In genomic region chr15:98597666-98598065, GRCh38 we compare ENCODE assay signal across 22 cellular contexts. TPM values are rescaled to one million over a fixed set of nuclear protein-coding genes. Genes with fewer than 3 reads are reported as not detected.
DNase-seq lines count a peak whose midpoint lies in the region; ATAC-seq, FAIRE-seq and TF ChIP-seq lines count a peak whose summit lies in the region.
"Had no signal": no experiment of that assay in that cellular context is flagged by ENCODE, and none has a peak within 500 bp of the region (broad histone marks: within the 10 kb centered on the region; RNA-seq: fewer than 3 reads in every experiment).

No MANE protein-coding gene starts in this region.

- H3K9ac ChIP-seq in kidney (ENCODE audit: low read length in 2 of 2): no peak overlapping the region

- H3K9me3 Mint-ChIP-seq in activated naive CD4-positive, alpha-beta T cell treated with anti-CD3 and anti-CD28 coated beads, Interleukin-2, amount 10 ng/mL, durations not matched to agents 7 days and 5 days: no peaks in the 10 kb centered on the region
- H3K9me3 Mint-ChIP-seq in activated naive CD4-positive, alpha-beta T cell treated with anti-CD3 and anti-CD28 coated beads for 36 hours: no peaks in the 10 kb centered on the region
- H3K9me3 Mint-ChIP-seq: activated naive CD8-positive, alpha-beta T cell treated with anti-CD3 and anti-CD28 coated beads, Interleukin-2, amount 50 U/mL, for 24 hours; CD4-positive, alpha-beta T cell; stimulated activated naive B cell treated with anti-CD40 and anti-IgM and Interleukin-4, amounts not matched to agents 10 μg/mL and 1 μg/mL and 100 μg/mL, for 72 hours; T-helper 2 cell treated with Interferon-gamma antibody and Interleukin-4, amounts not matched to agents 5 μg/mL and 100 μg/mL, for 36 hours had no signal

- H3K4me3 ChIP-seq in kidney (ENCODE audit: low read length in 2 of 2): no peak overlapping the region
- H3K4me3 ChIP-seq: K562 had no signal

- no peaks in the 10 kb centered on the region for H3K9me3 ChIP-seq in kidney (ENCODE audit: control insufficient read depth in 1 of 2, low read length in 2 of 2)

- H3K36me3 Mint-ChIP-seq in activated naive CD4-positive, alpha-beta T cell treated with anti-CD3 and anti-CD28 coated beads, Interleukin-2, amount 10 ng/mL, durations not matched to agents 7 days and 5 days: no peaks in the 10 kb centered on the region
- H3K36me3 Mint-ChIP-seq in activated naive CD4-positive, alpha-beta T cell treated with anti-CD3 and anti-CD28 coated beads for 36 hours (ENCODE audit: low read depth): no peaks in the 10 kb centered on the region
- H3K36me3 Mint-ChIP-seq: stimulated activated naive B cell treated with anti-CD40 and anti-IgM and Interleukin-4, amounts not matched to agents 10 μg/mL and 1 μg/mL and 100 μg/mL, for 72 hours had no signal

- FAIRE-seq in kidney (lab: Jason Lieb, UNC): no peak
- FAIRE-seq: K562 had no signal

- no peaks in the 10 kb centered on the region for H3K36me3 ChIP-seq in kidney (ENCODE audit: control insufficient read depth in 1 of 2, insufficient read depth in 2 of 2, low read length in 2 of 2)

- H3K4me1 Mint-ChIP-seq in activated naive CD4-positive, alpha-beta T cell treated with anti-CD3 and anti-CD28 coated beads, Interleukin-2, amount 10 ng/mL, durations not matched to agents 7 days and 5 days: peaks cover 54% of the 10 kb centered on the region
- H3K4me1 Mint-ChIP-seq in activated naive CD4-positive, alpha-beta T cell treated with anti-CD3 and anti-CD28 coated beads for 36 hours (ENCODE audit: low read depth): peaks cover 20% of the 10 kb centered on the region

- intact Hi-C loops in activated naive CD4-positive, alpha-beta T cell treated with anti-CD3 and anti-CD28 coated beads for 36 hours (cut with micrococcal nuclease): no loop called here
- intact Hi-C loops in kidney (cut with DNase I): no loop called here

- TF ChIP-seq CTCF in kidney (IDR thresholded peaks at IDR 0.05; ENCODE audit: borderline replicate concordance, extremely low read depth, insufficient read depth): no peak

- peaks cover 12% of the 10 kb centered on the region for H3K27me3 Mint-ChIP-seq in activated naive CD4-positive, alpha-beta T cell treated with anti-CD3 and anti-CD28 coated beads, Interleukin-2, amount 10 ng/mL, durations not matched to agents 7 days and 5 days
- H3K27me3 Mint-ChIP-seq in activated naive CD4-positive, alpha-beta T cell treated with anti-CD3 and anti-CD28 coated beads for 36 hours (ENCODE audit: low read depth): no peaks in the 10 kb centered on the region
- H3K27me3 Mint-ChIP-seq: activated CD4-positive, alpha-beta T cell treated with anti-CD3 and anti-CD28 coated beads for 36 hours had no signal

- H3K4me3 Mint-ChIP-seq in activated naive CD4-positive, alpha-beta T cell treated with anti-CD3 and anti-CD28 coated beads, Interleukin-2, amount 10 ng/mL, durations not matched to agents 7 days and 5 days: no peak overlapping the region
- H3K4me3 Mint-ChIP-seq in activated naive CD4-positive, alpha-beta T cell treated with anti-CD3 and anti-CD28 coated beads for 36 hours: no peak overlapping the region
- H3K4me3 Mint-ChIP-seq: activated CD4-positive, alpha-beta T cell treated with anti-CD3 and anti-CD28 coated beads for 36 hours; activated naive CD8-positive, alpha-beta T cell treated with anti-CD3 and anti-CD28 coated beads, Interleukin-2, amount 50 U/mL, for 24 hours; H9; neural crest cell; stimulated activated naive B cell treated with anti-CD40 and anti-IgM and Interleukin-4, amounts not matched to agents 10 μg/mL and 1 μg/mL and 100 μg/mL, for 72 hours; T-helper 2 cell treated with Interferon-gamma antibody and Interleukin-4, amounts not matched to agents 5 μg/mL and 100 μg/mL, for 36 hours had no signal

- CTCF ChIA-PET in activated naive CD4-positive, alpha-beta T cell treated with anti-CD3 and anti-CD28 coated beads, Interleukin-2, amount 10 ng/mL, durations not matched to agents 7 days and 5 days (lab: Charles Lee): no interaction called here
- CTCF ChIA-PET in activated naive CD4-positive, alpha-beta T cell treated with anti-CD3 and anti-CD28 coated beads for 36 hours (lab: Charles Lee): interaction anchor here (0.7 kb wide), 1 partner anchor 11 kb away, joined by 5 read pairs; no protein-coding TSS in a partner anchor

- H3K4me1 ChIP-seq in kidney (ENCODE audit: control insufficient read depth in 1 of 2, insufficient read depth in 1 of 2, low read depth in 1 of 2, low read length in 2 of 2): peaks cover 0 to 2% of the 10 kb centered on the region in 2 donors

- ATAC-seq in GM18517 (IDR thresholded peaks at IDR 0.05; ENCODE audit: unreplicated experiment): no peak
- ATAC-seq: activated CD4-positive, alpha-beta T cell treated with anti-CD3 and anti-CD28 coated beads for 36 hours; activated naive CD8-positive, alpha-beta T cell treated with anti-CD3 and anti-CD28 coated beads, Interleukin-2, amount 50 U/mL, for 24 hours; K562; stimulated activated naive B cell treated with anti-CD40 and anti-IgM and Interleukin-4, amounts not matched to agents 10 μg/mL and 1 μg/mL and 100 μg/mL, for 72 hours had no signal

- no peak overlapping the region for H3K27ac ChIP-seq in kidney (ENCODE audit: low read depth in 2 of 2, low read length in 2 of 2)
- H3K27ac ChIP-seq: 22Rv1 had no signal

- no peak for DNase-seq in activated naive CD4-positive, alpha-beta T cell treated with anti-CD3 and anti-CD28 coated beads, Interleukin-2, amount 10 ng/mL, durations not matched to agents 7 days and 5 days
- no peak for DNase-seq in activated naive CD4-positive, alpha-beta T cell treated with anti-CD3 and anti-CD28 coated beads for 36 hours
- peak; percentile 27 for DNase-seq in astrocyte of the hippocampus (ENCODE audit: low read depth, low spot score)
- DNase-seq in iPS-NIHi7 (ENCODE audit: extremely low spot score): peak; percentile 65
- no peak for DNase-seq in GM19240 (ENCODE audit: insufficient read length, low spot score)
- DNase-seq in superior temporal gyrus (ENCODE audit: extremely low spot score): no peak
- no peak for DNase-seq in kidney
- DNase-seq: activated CD4-positive, alpha-beta T cell treated with anti-CD3 and anti-CD28 coated beads for 36 hours; activated effector memory CD4-positive, alpha-beta T cell treated with anti-CD3 and anti-CD28 coated beads, Interleukin-2, amount 50 U/mL, for 16 hours; activated naive CD8-positive, alpha-beta T cell treated with anti-CD3 and anti-CD28 coated beads, Interleukin-2, amount 50 U/mL, for 24 hours; CD4-positive, alpha-beta T cell; DMS 273 treated with DMSO at 0.1 percent for 48 hours; H9; hypothalamus; NCI-H748 treated with DMSO at 0.1 percent for 48 hours; stimulated activated CD4-positive, alpha-beta T cell treated with anti-CD3 and anti-CD28 coated beads, Interleukin-4, amount 100 ng/mL, for 4 hours; stimulated activated naive B cell treated with anti-CD40 and anti-IgM and Interleukin-4, amounts not matched to agents 10 μg/mL and 1 μg/mL and 100 μg/mL, for 72 hours had no signal

- peak overlapping the region; percentile 49 for H3K27ac Mint-ChIP-seq in activated naive CD4-positive, alpha-beta T cell treated with anti-CD3 and anti-CD28 coated beads, Interleukin-2, amount 10 ng/mL, durations not matched to agents 7 days and 5 days
- H3K27ac Mint-ChIP-seq in activated naive CD4-positive, alpha-beta T cell treated with anti-CD3 and anti-CD28 coated beads for 36 hours: no peak overlapping the region
- H3K27ac Mint-ChIP-seq: activated CD4-positive, alpha-beta T cell treated with anti-CD3 and anti-CD28 coated beads for 36 hours; activated naive CD8-positive, alpha-beta T cell treated with anti-CD3 and anti-CD28 coated beads, Interleukin-2, amount 50 U/mL, for 24 hours; stimulated activated naive B cell treated with anti-CD40 and anti-IgM and Interleukin-4, amounts not matched to agents 10 μg/mL and 1 μg/mL and 100 μg/mL, for 72 hours; T-helper 2 cell treated with Interferon-gamma antibody and Interleukin-4, amounts not matched to agents 5 μg/mL and 100 μg/mL, for 36 hours had no signal

RNA-seq across cellular contexts. Expression of gene IGF1R, which starts 50.7 kb away (rescaled TPM):
- 10 to 100 TPM; 25.6 to 26.6 TPM for total RNA-seq in activated naive CD4-positive, alpha-beta T cell treated with anti-CD3 and anti-CD28 coated beads for 36 hours
- 73.2 TPM for total RNA-seq in kidney
- polyA plus RNA-seq in kidney (ENCODE audit: insufficient read depth, low read depth, low replicate concordance): 6.5 TPM

Comparison
In these comparisons a context has a peak if more than half of its experiments do, and no peak if none do; other contexts are left out.
1. DNase-seq: peak in astrocyte of the hippocampus (single experiment) and iPS-NIHi7 (single experiment); none in activated naive CD4-positive, alpha-beta T cell treated with anti-CD3 and anti-CD28 coated beads, Interleukin-2, amount 10 ng/mL, durations not matched to agents 7 days and 5 days (single experiment), activated naive CD4-positive, alpha-beta T cell treated with anti-CD3 and anti-CD28 coated beads for 36 hours (single experiment), GM19240 (single experiment), superior temporal gyrus (single experiment) and kidney (single experiment).